23 cellular contexts compared by ENCODE assay signal in the genomic region with DNA sequence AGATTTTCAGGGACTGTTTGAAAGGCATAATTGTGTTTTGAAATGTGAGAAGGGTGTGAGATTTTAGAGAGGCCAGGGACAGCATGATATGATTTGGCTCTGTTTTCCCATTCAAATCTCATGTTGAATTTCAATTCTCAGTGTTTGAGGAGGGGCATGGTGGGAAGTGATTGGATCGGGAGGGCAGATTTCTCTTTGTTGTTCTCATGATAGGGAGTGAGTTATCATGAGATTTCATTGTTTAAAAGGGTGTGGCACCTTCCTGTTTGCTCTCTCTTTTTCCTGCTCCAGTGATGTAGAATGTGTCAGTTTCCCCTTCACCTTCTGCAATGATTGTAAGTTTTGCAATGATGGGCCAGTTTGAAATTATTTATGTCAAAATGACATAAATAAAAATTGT.
"Had no signal": no experiment of that assay in that cellular context is flagged by ENCODE, and none has a peak within 500 bp of the region (broad histone marks: within the 10 kb centered on the region; RNA-seq: fewer than 3 reads in every experiment).

No MANE protein-coding gene starts in this region.

- DNase-seq: IMR-90, Karpas-422, KG1, MG63, NCI-H1092, NCI-H1417 treated with DMSO at 0.1 percent for 48 hours, NCI-H146, NCI-H1694 treated with DMSO at 0.1 percent for 48 hours, NCI-H1930, NCI-H2081, NCI-H2107, NCI-H2171 treated with DMSO at 0.1 percent for 48 hours, NCI-H446, NCI-H510A, NCI-H524 treated with DMSO at 0.1 percent for 48 hours, NCI-H774, Right ventricle myocardium superior, RPMI8226, SIG-M5 had no signal

- H3K9me3 ChIP-seq: MG63 had no signal

- H3K27me3 ChIP-seq: MG63, SJSA1 had no signal

- FAIRE-seq: HepG2, RCC 7860 had no signal

- H3K27ac ChIP-seq: SJSA1, SK-N-MC had no signal

- H3K36me3 ChIP-seq: MG63, SJSA1 had no signal

- H3K4me3 ChIP-seq: MG63, SJSA1, SK-N-MC had no signal

- H3K4me1 ChIP-seq: SJSA1 had no signal
